ENCODE assay signal across 9 cellular contexts in the genomic region with DNA sequence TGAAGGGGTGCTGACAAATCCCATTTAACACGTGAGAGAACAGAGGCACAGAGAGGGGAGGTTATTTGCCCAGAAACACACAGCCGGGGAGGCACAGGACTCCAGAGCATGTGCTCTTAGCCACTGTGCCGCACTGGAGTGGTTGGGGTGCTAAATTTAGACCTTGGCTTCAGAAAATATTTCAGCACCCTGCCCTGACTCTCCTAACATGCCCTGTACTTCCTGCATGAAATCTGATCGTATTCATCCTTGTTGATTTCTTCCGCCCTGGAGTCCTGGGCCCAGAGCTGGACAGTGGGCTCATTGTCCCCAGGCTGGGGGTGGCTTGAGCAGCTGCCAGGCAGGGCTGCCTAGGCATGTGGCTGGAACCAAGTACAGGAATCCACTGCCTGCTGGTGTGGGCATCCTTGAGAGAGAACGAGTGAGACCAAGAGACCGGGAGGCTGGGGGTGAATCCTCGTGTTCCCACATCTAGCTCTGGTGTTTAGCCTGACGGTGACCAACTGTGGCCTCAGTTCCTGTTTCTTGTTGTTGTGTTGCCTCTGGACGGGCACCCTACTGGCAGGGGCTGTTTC. TPM values are rescaled to one million over a fixed set of nuclear protein-coding genes. Genes with fewer than 3 reads are reported as not detected.
A peak's percentile ranks its signal among the peaks of the same experiment; 100 is the strongest.
DNase-seq lines count a peak whose midpoint lies in the region; ATAC-seq and TF ChIP-seq lines count a peak whose summit lies in the region.
"Had no signal": no experiment of that assay in that cellular context is flagged by ENCODE, and none has a peak within 500 bp of the region (broad histone marks: within the 10 kb centered on the region; RNA-seq: fewer than 3 reads in every experiment).

No MANE protein-coding gene starts in this region.

- TF ChIP-seq POLR2A in prostate gland (IDR thresholded peaks at IDR 0.05), result peak; percentile 39

- H3K4me3 Mint-ChIP-seq in activated naive CD4-positive, alpha-beta T cell treated with anti-CD3 and anti-CD28 coated beads for 36 hours, result no peak overlapping the region

- H3K27ac Mint-ChIP-seq in activated naive CD4-positive, alpha-beta T cell treated with anti-CD3 and anti-CD28 coated beads for 36 hours, result no peak overlapping the region

- peak; percentile 26 for DNase-seq in ELR (ENCODE audit: low read depth)
- DNase-seq in SW480 (ENCODE audit: low spot score), result peak; percentile 93
- DNase-seq in globus pallidus (ENCODE audit: low spot score), result peak; percentile 97
- DNase-seq in prostate gland (ENCODE audit: low spot score), result peak; percentile 90
- no peak for DNase-seq in OCI-M1 (lab: John Stamatoyannopoulos, UW)
- no peak for DNase-seq in activated naive CD4-positive, alpha-beta T cell treated with anti-CD3 and anti-CD28 coated beads for 36 hours
- DNase-seq: ovary had no signal

- no peaks in the 10 kb centered on the region for H3K36me3 ChIP-seq in prostate gland
- H3K36me3 ChIP-seq: ovary had no signal

- H3K4me1 Mint-ChIP-seq in activated naive CD4-positive, alpha-beta T cell treated with anti-CD3 and anti-CD28 coated beads for 36 hours (ENCODE audit: low read depth), result peaks cover 12% of the 10 kb centered on the region

- ATAC-seq in HG02973 (IDR thresholded peaks at IDR 0.05; ENCODE audit: unreplicated experiment) (no peak), GM19328 (IDR thresholded peaks at IDR 0.05; ENCODE audit: unreplicated experiment) (no peak)

- H3K27ac ChIP-seq in prostate gland, result peak overlapping the region; percentile 70 to 74
- H3K27ac ChIP-seq: ovary had no signal

- WGBS in prostate gland, result 15% methylated on average over 10 of the region's 10 CpGs

- CTCF ChIA-PET in activated naive CD4-positive, alpha-beta T cell treated with anti-CD3 and anti-CD28 coated beads for 36 hours (lab: Charles Lee), result interaction anchor here (1.1 kb wide), 1 partner anchor 147 kb away, joined by 3 read pairs; no protein-coding TSS in a partner anchor

- H3K27me3 Mint-ChIP-seq in activated naive CD4-positive, alpha-beta T cell treated with anti-CD3 and anti-CD28 coated beads for 36 hours (ENCODE audit: low read depth), result no peaks in the 10 kb centered on the region

- no peaks in the 10 kb centered on the region for H3K36me3 Mint-ChIP-seq in activated naive CD4-positive, alpha-beta T cell treated with anti-CD3 and anti-CD28 coated beads for 36 hours (ENCODE audit: low read depth)

- H3K4me3 ChIP-seq in prostate gland, result no peak overlapping the region
- H3K4me3 ChIP-seq: ovary had no signal

- H3K9me3 ChIP-seq in prostate gland, result no peaks in the 10 kb centered on the region
- H3K9me3 ChIP-seq: ovary had no signal

- no peak for TF ChIP-seq CTCF in prostate gland (IDR thresholded peaks at IDR 0.05)

- no peaks in the 10 kb centered on the region for H3K9me3 Mint-ChIP-seq in activated naive CD4-positive, alpha-beta T cell treated with anti-CD3 and anti-CD28 coated beads for 36 hours

- intact Hi-C loops in prostate gland (cut with DNase I), result no loop called here
- intact Hi-C loops in activated naive CD4-positive, alpha-beta T cell treated with anti-CD3 and anti-CD28 coated beads for 36 hours (cut with micrococcal nuclease), result no loop called here

- no peaks in the 10 kb centered on the region for H3K27me3 ChIP-seq in prostate gland (replicated peaks; ENCODE audit: insufficient read depth)
- H3K27me3 ChIP-seq: ovary had no signal

- peaks cover 8% of the 10 kb centered on the region for H3K4me1 ChIP-seq in prostate gland (replicated peaks)

RNA-seq across cellular contexts. Expression of a gene that starts 5.3 kb away (rescaled TPM):
- total RNA-seq in prostate gland, result 10 to 100 TPM; 73.3 to 78.7 TPM
- 1 to 10 TPM; 1.2 to 1.7 TPM for total RNA-seq in activated naive CD4-positive, alpha-beta T cell treated with anti-CD3 and anti-CD28 coated beads for 36 hours

RNA-seq across cellular contexts. Expression of a gene that starts 14.9 kb away (rescaled TPM):
- total RNA-seq in prostate gland, result not detected
- total RNA-seq in activated naive CD4-positive, alpha-beta T cell treated with anti-CD3 and anti-CD28 coated beads for 36 hours, result not detected
- total RNA-seq: ovary had no signal

RNA-seq across cellular contexts. Expression of a gene that starts 27.2 kb away (rescaled TPM):
- total RNA-seq in prostate gland, result 1 to 10 TPM; 1.4 to 1.7 TPM
- not detected for total RNA-seq in activated naive CD4-positive, alpha-beta T cell treated with anti-CD3 and anti-CD28 coated beads for 36 hours

RNA-seq across cellular contexts. Expression of a gene that starts 35.8 kb away (rescaled TPM):
- total RNA-seq in prostate gland, result 100 to 1,000 TPM; 120 to 129 TPM
- 10 to 100 TPM; 54.5 to 58.0 TPM for total RNA-seq in activated naive CD4-positive, alpha-beta T cell treated with anti-CD3 and anti-CD28 coated beads for 36 hours

RNA-seq across cellular contexts. Expression of a gene that starts 55.8 kb away (rescaled TPM):
- total RNA-seq in prostate gland, result 10 to 100 TPM; 71.2 to 75.7 TPM
- 10 to 100 TPM; 29.3 to 32.1 TPM for total RNA-seq in activated naive CD4-positive, alpha-beta T cell treated with anti-CD3 and anti-CD28 coated beads for 36 hours

Comparison
In these comparisons a context has a peak if more than half of its experiments do, and no peak if none do; other contexts are left out.
1. DNase-seq: peak in ELR (single experiment), SW480 (single experiment), globus pallidus (single experiment) and prostate gland (single experiment); none in OCI-M1 (single experiment) and activated naive CD4-positive, alpha-beta T cell treated with anti-CD3 and anti-CD28 coated beads for 36 hours (single experiment).
2. RNA of a gene that starts 5.3 kb away (total RNA-seq): 73.3 to 78.7 TPM in prostate gland; 1.2 to 1.7 TPM in activated naive CD4-positive, alpha-beta T cell treated with anti-CD3 and anti-CD28 coated beads for 36 hours; every median in the first group is over 10 times any median in the second.